Comparison of ENCODE assay signal across 15 cellular contexts in genomic region chr3:106458952-106459351, GRCh38.
DNase-seq lines count a peak whose midpoint lies in the region; ATAC-seq and TF ChIP-seq lines count a peak whose summit lies in the region.
"Had no signal": no experiment of that assay in that cellular context is flagged by ENCODE, and none has a peak within 500 bp of the region (broad histone marks: within the 10 kb centered on the region; RNA-seq: fewer than 3 reads in every experiment).

No MANE protein-coding gene starts in this region.

- H3K4me1 ChIP-seq in right cardiac atrium (ENCODE audit: control insufficient read depth, insufficient read depth, low read length) (peaks cover 3% of the 10 kb centered on the region), Peyer's patch (no peaks in the 10 kb centered on the region)
- H3K4me1 ChIP-seq: BLaER1 had no signal

- no peaks in the 10 kb centered on the region for H3K79me2 ChIP-seq in neural cell (replicated peaks; ENCODE audit: insufficient read depth, low read length)

- H3K27me3 ChIP-seq in right cardiac atrium (ENCODE audit: control insufficient read depth, insufficient read depth) (no peaks in the 10 kb centered on the region), neural cell (ENCODE audit: insufficient read depth, low read depth, low read length) (no peaks in the 10 kb centered on the region), Peyer's patch (no peaks in the 10 kb centered on the region)
- H3K27me3 ChIP-seq: BLaER1 had no signal

- no peaks in the 10 kb centered on the region for H4K20me1 ChIP-seq in neural cell (ENCODE audit: insufficient read depth)
- H4K20me1 ChIP-seq: BLaER1 had no signal

- peak; percentile 54 for TF ChIP-seq EP300 in neural cell (conservative IDR thresholded peaks at IDR 0.05; ENCODE audit: poor library complexity, severe bottlenecking)

- no peak overlapping the region for H3K4me3 ChIP-seq in right cardiac atrium (ENCODE audit: low read length)
- H3K4me3 ChIP-seq in neural cell (ENCODE audit: low read length), result no peak overlapping the region
- H3K4me3 ChIP-seq in Peyer's patch, result no peak overlapping the region
- H3K4me3 ChIP-seq: BLaER1 had no signal

- H3K9ac ChIP-seq in neural cell (ENCODE audit: low read length), result no peak overlapping the region
- H3K9ac ChIP-seq: BLaER1 had no signal

- no peak for TF ChIP-seq POLR2A in Peyer's patch (IDR thresholded peaks at IDR 0.05)

- no peaks in the 10 kb centered on the region for H3K9me2 ChIP-seq in neural cell (ENCODE audit: insufficient read depth, low read length)

- H2AFZ ChIP-seq in neural cell (ENCODE audit: low read depth, low read length), result no peak overlapping the region

- no peaks in the 10 kb centered on the region for H3F3A ChIP-seq in neural cell (ENCODE audit: insufficient read depth, low read length, poor library complexity, severe bottlenecking)

- H3K9me3 ChIP-seq in right cardiac atrium (ENCODE audit: control insufficient read depth, low read length) (no peaks in the 10 kb centered on the region), neural cell (ENCODE audit: low read length) (no peaks in the 10 kb centered on the region), Peyer's patch (no peaks in the 10 kb centered on the region)
- H3K9me3 ChIP-seq: BLaER1 had no signal

- TF ChIP-seq RAD21 in neural cell (conservative IDR thresholded peaks at IDR 0.05), result no peak

- H3K27ac ChIP-seq in right cardiac atrium (ENCODE audit: low read length) (peak overlapping the region; percentile 58), neural cell (ENCODE audit: low read length) (peak overlapping the region; percentile 29), Peyer's patch (no peak overlapping the region)
- H3K27ac ChIP-seq: BLaER1 had no signal

- TF ChIP-seq CTCF in neural cell (IDR thresholded peaks at IDR 0.05; ENCODE audit: poor library complexity, severe bottlenecking) (no peak), Peyer's patch (IDR thresholded peaks at IDR 0.05) (no peak)

- peak in 1 of 2 donors; percentile 19 for ATAC-seq in right cardiac atrium

- H3K36me3 ChIP-seq in neural cell (ENCODE audit: insufficient read depth, low read length), result no peaks in the 10 kb centered on the region
- H3K36me3 ChIP-seq in Peyer's patch, result no peaks in the 10 kb centered on the region
- H3K36me3 ChIP-seq: BLaER1 had no signal

- DNase-seq in right cardiac atrium (no peak), cardiac septum (ENCODE audit: low spot score) (no peak), putamen (ENCODE audit: low spot score) (peak; percentile 46), Peyer's patch (no peak), cortex of kidney (lab: John Stamatoyannopoulos, UW) (no peak), inferior parietal cortex (ENCODE audit: extremely low spot score) (no peak), NCI-H1092 treated with DMSO at 0.1 percent for 48 hours (lab: John Stamatoyannopoulos, UW) (no peak)
- DNase-seq: 8988T; CD4-positive, alpha-beta memory T cell; DMS79 treated with DMSO at 0.1 percent for 48 hours; GF-D8; GOT3; H9 had no signal

- 47% methylated on average over 3 of the region's 3 CpGs for WGBS in right cardiac atrium

- no peak overlapping the region for H3K4me2 ChIP-seq in neural cell (ENCODE audit: low read length)
- H3K4me2 ChIP-seq: BLaER1 had no signal

- intact Hi-C loops in right cardiac atrium (cut with DNase I), result no loop called here
- intact Hi-C loops in cardiac septum (cut with DNase I), result no loop called here

TF ChIP-seq in neural cell, 6 proteins besides CTCF, POLR2A, EP300 and RAD21:
- no peak for TF ChIP-seq SMC3 (conservative IDR thresholded peaks at IDR 0.05; ENCODE audit: poor library complexity)
- peak; percentile 74 for TF ChIP-seq POLR2AphosphoS5 (IDR thresholded peaks at IDR 0.05)
- no peak for TF ChIP-seq EZH2 (IDR thresholded peaks at IDR 0.05; ENCODE audit: borderline replicate concordance, insufficient read depth, low read length, poor library complexity, severe bottlenecking)
- no peak for TF ChIP-seq TAF1 (IDR thresholded peaks at IDR 0.05; ENCODE audit: low read depth)
- TF ChIP-seq REST (IDR thresholded peaks at IDR 0.05; ENCODE audit: borderline replicate concordance), result peak; percentile 100
- TF ChIP-seq MXI1 (conservative IDR thresholded peaks at IDR 0.05; ENCODE audit: poor library complexity, severe bottlenecking), result no peak
TF ChIP-seq in neural cell: peak in this region for 2.

Comparison
In these comparisons a context has a peak if more than half of its experiments do, and no peak if none do; other contexts are left out.
1. H3K27ac ChIP-seq: peak in right cardiac atrium (single experiment) and neural cell (single experiment); none in Peyer's patch (0 of 4).